30 cellular contexts compared by ENCODE assay signal in genomic region chr15:46386356-46386755, GRCh38.
"Had no signal": no experiment of that assay in that cellular context is flagged by ENCODE, and none has a peak within 500 bp of the region (broad histone marks: within the 10 kb centered on the region; RNA-seq: fewer than 3 reads in every experiment).

No MANE protein-coding gene starts in this region.

- DNase-seq: activated CD4-positive, alpha-beta T cell treated with anti-CD3 and anti-CD28 coated beads, Interleukin-2, amount 10 ng/mL, durations not matched to agents 24 days and 14 days; activated CD4-positive, alpha-beta T cell treated with anti-CD3 and anti-CD28 coated beads, Interleukin-2, amount 50 U/mL, for 48 hours; activated CD4-positive, CD25-positive, alpha-beta regulatory T cell treated with anti-CD3 and anti-CD28 coated beads, Interleukin-2, amount 50 U/mL, for 72 hours; activated CD8-positive, alpha-beta memory T cell treated with anti-CD3 and anti-CD28 coated beads, Interleukin-2, amount 10 ng/mL, durations not matched to agents 7 days and 5 days; activated effector memory CD4-positive, alpha-beta T cell treated with Interleukin-2 at 50 U/mL for 16 hours; activated naive CD4-positive, alpha-beta T cell; activated T-cell treated with anti-CD3 and anti-CD28 coated beads, Interleukin-2, amount 50 U/mL, for 24 hours; body of pancreas; NCI-H1092 treated with DMSO at 0.1 percent for 48 hours; NCI-H1417 treated with DMSO at 0.1 percent for 48 hours; NCI-H1694; NCI-H2029; NCI-H2107; NCI-H2171 treated with DMSO at 0.1 percent for 48 hours; NCI-H226; NCI-H526; NCI-H82; NK-92 treated with Interleukin-12 subunit alpha and Interleukin-12 subunit beta, amount 100 ng/mL, for 24 hours; OCI-M1; Peyer's patch; SHP77; T-helper 9 cell had no signal

- H3K4me1 ChIP-seq: ascending aorta, body of pancreas, Peyer's patch, SJSA1 had no signal

- H3K4me3 ChIP-seq: ascending aorta, body of pancreas, Peyer's patch, SJSA1 had no signal

- H3K9me3 Mint-ChIP-seq: WTC11 had no signal

- H3K4me1 Mint-ChIP-seq: activated CD4-positive, alpha-beta T cell treated with anti-CD3 and anti-CD28 coated beads, Interleukin-2, amount 10 ng/mL, durations not matched to agents 24 days and 14 days; activated CD8-positive, alpha-beta memory T cell treated with anti-CD3 and anti-CD28 coated beads, Interleukin-2, amount 10 ng/mL, durations not matched to agents 7 days and 5 days; activated naive CD4-positive, alpha-beta T cell treated with anti-CD3 and anti-CD28 coated beads, Interleukin-2, amount 50 U/mL, for 24 hours; central memory CD8-positive, alpha-beta T cell had no signal

- H3K27me3 Mint-ChIP-seq: activated CD4-positive, alpha-beta T cell treated with anti-CD3 and anti-CD28 coated beads, Interleukin-2, amount 10 ng/mL, durations not matched to agents 24 days and 14 days; activated CD8-positive, alpha-beta memory T cell treated with anti-CD3 and anti-CD28 coated beads, Interleukin-2, amount 10 ng/mL, durations not matched to agents 7 days and 5 days; activated naive CD4-positive, alpha-beta T cell treated with anti-CD3 and anti-CD28 coated beads, Interleukin-2, amount 50 U/mL, for 24 hours; activated T-cell treated with anti-CD3 and anti-CD28 coated beads, Interleukin-2, amount 50 U/mL, for 24 hours; central memory CD8-positive, alpha-beta T cell had no signal

- H3K27ac ChIP-seq: ascending aorta, body of pancreas, Peyer's patch, RWPE1, SJSA1 had no signal

- H3K9me3 ChIP-seq: body of pancreas, Peyer's patch, SJSA1 had no signal

- H3K27me3 ChIP-seq: ascending aorta, Peyer's patch, SJSA1 had no signal

- H3K36me3 ChIP-seq: ascending aorta, Peyer's patch, SJSA1 had no signal

- H3K4me3 Mint-ChIP-seq: activated CD4-positive, alpha-beta T cell treated with anti-CD3 and anti-CD28 coated beads, Interleukin-2, amount 10 ng/mL, durations not matched to agents 24 days and 14 days; activated CD8-positive, alpha-beta memory T cell treated with anti-CD3 and anti-CD28 coated beads, Interleukin-2, amount 10 ng/mL, durations not matched to agents 7 days and 5 days; activated naive CD4-positive, alpha-beta T cell treated with anti-CD3 and anti-CD28 coated beads, Interleukin-2, amount 50 U/mL, for 24 hours; activated T-cell treated with anti-CD3 and anti-CD28 coated beads, Interleukin-2, amount 50 U/mL, for 24 hours; activated T-helper 1 cell treated with anti-CD3 and anti-CD28 coated beads, Interleukin-12 subunit alpha, Interleukin-12 subunit beta, Interleukin-2, Interleukin-4 antibody, amounts not matched to agents 30 ng/mL and 10 ng/mL and 1 ng/mL, durations not matched to agents 14 hours and 24 hours and 36 hours; central memory CD8-positive, alpha-beta T cell; T-helper 1 cell treated with Interleukin-12 subunit alpha and Interleukin-12 subunit beta and Interleukin-4 antibody, amounts not matched to agents 30 μg/mL and 1 μg/mL, for 36 hours; WTC11 had no signal

- H3K36me3 Mint-ChIP-seq: activated CD8-positive, alpha-beta memory T cell treated with anti-CD3 and anti-CD28 coated beads, Interleukin-2, amount 10 ng/mL, durations not matched to agents 7 days and 5 days; WTC11 had no signal

- H3K27ac Mint-ChIP-seq: activated CD4-positive, alpha-beta T cell treated with anti-CD3 and anti-CD28 coated beads, Interleukin-2, amount 10 ng/mL, durations not matched to agents 24 days and 14 days; activated CD8-positive, alpha-beta memory T cell treated with anti-CD3 and anti-CD28 coated beads, Interleukin-2, amount 10 ng/mL, durations not matched to agents 7 days and 5 days; activated naive CD4-positive, alpha-beta T cell treated with anti-CD3 and anti-CD28 coated beads, Interleukin-2, amount 50 U/mL, for 24 hours; activated T-cell treated with anti-CD3 and anti-CD28 coated beads, Interleukin-2, amount 50 U/mL, for 24 hours; activated T-helper 1 cell treated with anti-CD3 and anti-CD28 coated beads, Interleukin-12 subunit alpha, Interleukin-12 subunit beta, Interleukin-2, Interleukin-4 antibody, amounts not matched to agents 30 ng/mL and 10 ng/mL and 1 ng/mL, durations not matched to agents 14 hours and 24 hours and 36 hours; T-helper 1 cell treated with Interleukin-12 subunit alpha and Interleukin-12 subunit beta and Interleukin-4 antibody, amounts not matched to agents 30 μg/mL and 1 μg/mL, for 36 hours; WTC11 had no signal

- ATAC-seq: activated CD8-positive, alpha-beta memory T cell treated with anti-CD3 and anti-CD28 coated beads, Interleukin-2, amount 10 ng/mL, durations not matched to agents 7 days and 5 days; body of pancreas; WTC11 had no signal
